Comparison of ENCODE assay signal across 1 cellular context in the genomic region with DNA sequence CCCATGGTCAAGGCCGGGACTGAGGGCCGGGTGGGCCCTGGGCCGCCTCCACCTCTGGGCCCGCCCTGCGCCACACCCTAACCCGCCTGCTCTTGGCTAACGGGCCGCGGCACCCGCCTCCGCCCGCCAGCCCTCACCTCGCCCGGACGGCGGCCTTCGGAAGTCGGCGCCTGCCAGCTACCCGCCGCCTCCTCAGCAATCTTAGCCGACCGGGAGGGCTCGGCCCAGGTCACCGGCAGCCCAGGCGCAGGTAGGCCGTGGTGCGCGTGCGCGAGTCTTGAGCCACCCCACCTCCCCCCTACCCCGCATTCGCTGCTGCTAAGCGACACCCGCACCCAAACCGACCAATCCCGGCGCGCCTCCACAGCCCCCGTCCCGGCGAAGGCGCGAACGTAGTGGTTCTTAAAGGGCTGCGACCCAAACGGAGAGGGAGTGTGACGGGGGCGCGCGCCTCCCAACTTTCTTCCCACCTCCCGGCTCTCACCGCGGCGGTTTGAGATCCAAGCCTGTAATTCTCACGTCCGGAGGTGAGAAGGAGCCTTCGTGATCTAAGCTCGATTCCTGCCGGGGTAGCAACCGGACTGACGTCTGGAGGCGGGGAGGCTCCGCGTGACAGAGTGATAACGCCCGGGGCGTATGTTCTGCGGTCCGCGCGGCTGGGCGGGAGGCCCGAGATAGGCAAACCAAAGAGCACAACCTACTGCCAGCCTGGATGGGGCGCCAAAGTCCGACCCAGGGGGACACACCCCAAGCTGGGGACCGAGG.
TF ChIP-seq lines count a peak whose summit lies in the region.

TSS of gene SEC22C (minus strand) at position 259 of the 765 bp plus-strand sequence. CDS start 12,921 bp downstream, outside the sequence.

TF ChIP-seq in HEK293, 187 proteins besides CTCF, POLR2A, EP300 and RAD21 (continued from another document and continues in another):
- TF ChIP-seq ZNF610 (tag by site-specific recombination; IDR thresholded peaks at IDR 0.05; ENCODE audit: borderline replicate concordance) = peak; percentile 56; the same call in 1 of the 2 replicates
- no peak for TF ChIP-seq ZNF114 (tag by site-specific recombination; IDR thresholded peaks at IDR 0.05)
- TF ChIP-seq ZBTB26 (tag by site-specific recombination; optimal IDR thresholded peaks at IDR 0.05) = peak; percentile 95
- TF ChIP-seq ZNF777 (tag by site-specific recombination; IDR thresholded peaks at IDR 0.05; ENCODE audit: borderline replicate concordance) = no peak
- TF ChIP-seq, protein P1, sequence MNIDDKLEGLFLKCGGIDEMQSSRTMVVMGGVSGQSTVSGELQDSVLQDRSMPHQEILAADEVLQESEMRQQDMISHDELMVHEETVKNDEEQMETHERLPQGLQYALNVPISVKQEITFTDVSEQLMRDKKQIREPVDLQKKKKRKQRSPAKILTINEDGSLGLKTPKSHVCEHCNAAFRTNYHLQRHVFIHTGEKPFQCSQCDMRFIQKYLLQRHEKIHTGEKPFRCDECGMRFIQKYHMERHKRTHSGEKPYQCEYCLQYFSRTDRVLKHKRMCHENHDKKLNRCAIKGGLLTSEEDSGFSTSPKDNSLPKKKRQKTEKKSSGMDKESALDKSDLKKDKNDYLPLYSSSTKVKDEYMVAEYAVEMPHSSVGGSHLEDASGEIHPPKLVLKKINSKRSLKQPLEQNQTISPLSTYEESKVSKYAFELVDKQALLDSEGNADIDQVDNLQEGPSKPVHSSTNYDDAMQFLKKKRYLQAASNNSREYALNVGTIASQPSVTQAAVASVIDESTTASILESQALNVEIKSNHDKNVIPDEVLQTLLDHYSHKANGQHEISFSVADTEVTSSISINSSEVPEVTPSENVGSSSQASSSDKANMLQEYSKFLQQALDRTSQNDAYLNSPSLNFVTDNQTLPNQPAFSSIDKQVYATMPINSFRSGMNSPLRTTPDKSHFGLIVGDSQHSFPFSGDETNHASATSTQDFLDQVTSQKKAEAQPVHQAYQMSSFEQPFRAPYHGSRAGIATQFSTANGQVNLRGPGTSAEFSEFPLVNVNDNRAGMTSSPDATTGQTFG (tag by site-specific recombination; IDR thresholded peaks at IDR 0.05; ENCODE audit: borderline replicate concordance) = no peak
- peak; percentile 68 for TF ChIP-seq ZNF501 (tag by site-specific recombination; IDR thresholded peaks at IDR 0.05)
- no peak for TF ChIP-seq ZNF311 (tag by site-specific recombination; IDR thresholded peaks at IDR 0.05; ENCODE audit: borderline replicate concordance)
- TF ChIP-seq ZNF792 (tag by site-specific recombination; IDR thresholded peaks at IDR 0.05) = 0 out of 2 replicates have a peak, but pooled peaks have one; percentile 73
- no peak for TF ChIP-seq ZNF223 (tag by site-specific recombination; IDR thresholded peaks at IDR 0.05)
- TF ChIP-seq EGR2 (tag by site-specific recombination; IDR thresholded peaks at IDR 0.05; ENCODE audit: low read depth) = peak; percentile 88
- TF ChIP-seq, protein P2, sequence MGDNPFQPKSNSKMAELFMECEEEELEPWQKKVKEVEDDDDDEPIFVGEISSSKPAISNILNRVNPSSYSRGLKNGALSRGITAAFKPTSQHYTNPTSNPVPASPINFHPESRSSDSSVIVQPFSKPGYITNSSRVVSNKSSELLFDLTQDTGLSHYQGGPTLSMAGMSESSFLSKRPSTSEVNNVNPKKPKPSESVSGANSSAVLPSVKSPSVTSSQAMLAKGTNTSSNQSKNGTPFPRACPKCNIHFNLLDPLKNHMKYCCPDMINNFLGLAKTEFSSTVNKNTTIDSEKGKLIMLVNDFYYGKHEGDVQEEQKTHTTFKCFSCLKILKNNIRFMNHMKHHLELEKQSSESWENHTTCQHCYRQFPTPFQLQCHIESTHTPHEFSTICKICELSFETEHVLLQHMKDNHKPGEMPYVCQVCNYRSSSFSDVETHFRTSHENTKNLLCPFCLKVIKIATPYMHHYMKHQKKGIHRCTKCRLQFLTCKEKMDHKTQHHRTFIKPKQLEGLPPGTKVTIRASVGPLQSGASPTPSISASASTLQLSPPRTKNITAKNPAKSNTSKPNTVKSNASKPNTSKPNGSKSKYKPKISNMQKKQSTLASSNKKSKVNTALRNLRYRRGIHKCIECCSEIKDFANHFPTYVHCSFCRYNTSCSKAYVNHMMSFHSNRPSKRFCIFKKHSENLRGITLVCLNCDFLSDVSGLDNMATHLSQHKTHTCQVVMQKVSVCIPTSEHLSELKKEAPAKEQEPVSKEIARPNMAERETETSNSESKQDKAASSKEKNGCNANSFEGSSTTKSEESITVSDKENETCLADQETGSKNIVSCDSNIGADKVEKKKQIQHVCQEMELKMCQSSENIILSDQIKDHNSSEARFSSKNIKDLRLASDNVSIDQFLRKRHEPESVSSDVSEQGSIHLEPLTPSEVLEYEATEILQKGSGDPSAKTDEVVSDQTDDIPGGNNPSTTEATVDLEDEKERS (tag by site-specific recombination; IDR thresholded peaks at IDR 0.05) = no peak
- peak; percentile 79; the same call in 1 of the 2 replicates for TF ChIP-seq PRDM1 (tag by site-specific recombination; IDR thresholded peaks at IDR 0.05)
- no peak for TF ChIP-seq ELK4 (IDR thresholded peaks at IDR 0.05; ENCODE audit: borderline replicate concordance, low read depth, low read length)
- no peak for TF ChIP-seq ZNF132 (tag by site-specific recombination; IDR thresholded peaks at IDR 0.05; ENCODE audit: borderline replicate concordance)
- TF ChIP-seq HOXC10 (CRISPR knock-in tag; IDR thresholded peaks at IDR 0.05) = no peak
- no peak for TF ChIP-seq ZNF747 (tag by site-specific recombination; IDR thresholded peaks at IDR 0.05)
- TF ChIP-seq RBAK (tag by site-specific recombination; IDR thresholded peaks at IDR 0.05) = no peak
- TF ChIP-seq ZNF776 (tag by site-specific recombination; IDR thresholded peaks at IDR 0.05; ENCODE audit: borderline replicate concordance) = no peak
- no peak for TF ChIP-seq ZNF266 (tag by site-specific recombination; IDR thresholded peaks at IDR 0.05; ENCODE audit: low read depth)
- TF ChIP-seq ZNF426 (tag by site-specific recombination; IDR thresholded peaks at IDR 0.05) = no peak
- peak; percentile 97; the same call in 1 of the 2 replicates for TF ChIP-seq ZNF350 (tag by site-specific recombination; IDR thresholded peaks at IDR 0.05)
- TF ChIP-seq, protein P3, sequence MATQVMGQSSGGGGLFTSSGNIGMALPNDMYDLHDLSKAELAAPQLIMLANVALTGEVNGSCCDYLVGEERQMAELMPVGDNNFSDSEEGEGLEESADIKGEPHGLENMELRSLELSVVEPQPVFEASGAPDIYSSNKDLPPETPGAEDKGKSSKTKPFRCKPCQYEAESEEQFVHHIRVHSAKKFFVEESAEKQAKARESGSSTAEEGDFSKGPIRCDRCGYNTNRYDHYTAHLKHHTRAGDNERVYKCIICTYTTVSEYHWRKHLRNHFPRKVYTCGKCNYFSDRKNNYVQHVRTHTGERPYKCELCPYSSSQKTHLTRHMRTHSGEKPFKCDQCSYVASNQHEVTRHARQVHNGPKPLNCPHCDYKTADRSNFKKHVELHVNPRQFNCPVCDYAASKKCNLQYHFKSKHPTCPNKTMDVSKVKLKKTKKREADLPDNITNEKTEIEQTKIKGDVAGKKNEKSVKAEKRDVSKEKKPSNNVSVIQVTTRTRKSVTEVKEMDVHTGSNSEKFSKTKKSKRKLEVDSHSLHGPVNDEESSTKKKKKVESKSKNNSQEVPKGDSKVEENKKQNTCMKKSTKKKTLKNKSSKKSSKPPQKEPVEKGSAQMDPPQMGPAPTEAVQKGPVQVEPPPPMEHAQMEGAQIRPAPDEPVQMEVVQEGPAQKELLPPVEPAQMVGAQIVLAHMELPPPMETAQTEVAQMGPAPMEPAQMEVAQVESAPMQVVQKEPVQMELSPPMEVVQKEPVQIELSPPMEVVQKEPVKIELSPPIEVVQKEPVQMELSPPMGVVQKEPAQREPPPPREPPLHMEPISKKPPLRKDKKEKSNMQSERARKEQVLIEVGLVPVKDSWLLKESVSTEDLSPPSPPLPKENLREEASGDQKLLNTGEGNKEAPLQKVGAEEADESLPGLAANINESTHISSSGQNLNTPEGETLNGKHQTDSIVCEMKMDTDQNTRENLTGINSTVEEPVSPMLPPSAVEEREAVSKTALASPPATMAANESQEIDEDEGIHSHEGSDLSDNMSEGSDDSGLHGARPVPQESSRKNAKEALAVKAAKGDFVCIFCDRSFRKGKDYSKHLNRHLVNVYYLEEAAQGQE (tag by site-specific recombination; IDR thresholded peaks at IDR 0.05) = no peak
- no peak for TF ChIP-seq ZNF146 (tag by site-specific recombination; IDR thresholded peaks at IDR 0.05)
- peak; percentile 81 for TF ChIP-seq ZNF629 (tag by site-specific recombination; IDR thresholded peaks at IDR 0.05)
- peak; percentile 96 for TF ChIP-seq PATZ1 (tag by site-specific recombination; IDR thresholded peaks at IDR 0.05)
- TF ChIP-seq ZNF639 (tag by site-specific recombination; IDR thresholded peaks at IDR 0.05) = no peak
- no peak for TF ChIP-seq TRIM28 (IDR thresholded peaks at IDR 0.05; ENCODE audit: borderline replicate concordance, low read length)
- TF ChIP-seq ZNF174 (tag by site-specific recombination; IDR thresholded peaks at IDR 0.05) = no peak
- peak; percentile 88; the same call in 1 of the 2 replicates for TF ChIP-seq ZNF391 (tag by site-specific recombination; IDR thresholded peaks at IDR 0.05; ENCODE audit: borderline replicate concordance, low read depth)
- TF ChIP-seq ZNF510 (tag by site-specific recombination; IDR thresholded peaks at IDR 0.05; ENCODE audit: insufficient replicate concordance) = no peak
- TF ChIP-seq ZNF248 (tag by site-specific recombination; IDR thresholded peaks at IDR 0.05) = no peak
- no peak; the same call in 1 of the 2 replicates for TF ChIP-seq BCL11A (tag by site-specific recombination; IDR thresholded peaks at IDR 0.05; ENCODE audit: low read depth)
- no peak for TF ChIP-seq ZNF585B (tag by site-specific recombination; IDR thresholded peaks at IDR 0.05)
- TF ChIP-seq YY1 (tag by site-specific recombination; IDR thresholded peaks at IDR 0.05) = no peak
- no peak for TF ChIP-seq ZNF544 (tag by site-specific recombination; IDR thresholded peaks at IDR 0.05)
- TF ChIP-seq ZNF362 (tag by site-specific recombination; IDR thresholded peaks at IDR 0.05) = no peak
- TF ChIP-seq, protein P4, sequence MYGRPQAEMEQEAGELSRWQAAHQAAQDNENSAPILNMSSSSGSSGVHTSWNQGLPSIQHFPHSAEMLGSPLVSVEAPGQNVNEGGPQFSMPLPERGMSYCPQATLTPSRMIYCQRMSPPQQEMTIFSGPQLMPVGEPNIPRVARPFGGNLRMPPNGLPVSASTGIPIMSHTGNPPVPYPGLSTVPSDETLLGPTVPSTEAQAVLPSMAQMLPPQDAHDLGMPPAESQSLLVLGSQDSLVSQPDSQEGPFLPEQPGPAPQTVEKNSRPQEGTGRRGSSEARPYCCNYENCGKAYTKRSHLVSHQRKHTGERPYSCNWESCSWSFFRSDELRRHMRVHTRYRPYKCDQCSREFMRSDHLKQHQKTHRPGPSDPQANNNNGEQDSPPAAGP (tag by site-specific recombination; IDR thresholded peaks at IDR 0.05) = no peak
- TF ChIP-seq SP7 (tag by site-specific recombination; IDR thresholded peaks at IDR 0.05) = peak; percentile 71
- TF ChIP-seq ZNF623 (tag by site-specific recombination; IDR thresholded peaks at IDR 0.05) = no peak
- no peak for TF ChIP-seq ZNF404 (tag by site-specific recombination; IDR thresholded peaks at IDR 0.05)
- no peak for TF ChIP-seq ZFP37 (tag by site-specific recombination; IDR thresholded peaks at IDR 0.05)
- peak; percentile 70 for TF ChIP-seq ZNF335 (tag by site-specific recombination; conservative IDR thresholded peaks at IDR 0.05)
- TF ChIP-seq ZNF366 (tag by site-specific recombination; conservative IDR thresholded peaks at IDR 0.05) = 0 out of 2 replicates have a peak, but pooled peaks have one; percentile 31
